In the genomic region with DNA sequence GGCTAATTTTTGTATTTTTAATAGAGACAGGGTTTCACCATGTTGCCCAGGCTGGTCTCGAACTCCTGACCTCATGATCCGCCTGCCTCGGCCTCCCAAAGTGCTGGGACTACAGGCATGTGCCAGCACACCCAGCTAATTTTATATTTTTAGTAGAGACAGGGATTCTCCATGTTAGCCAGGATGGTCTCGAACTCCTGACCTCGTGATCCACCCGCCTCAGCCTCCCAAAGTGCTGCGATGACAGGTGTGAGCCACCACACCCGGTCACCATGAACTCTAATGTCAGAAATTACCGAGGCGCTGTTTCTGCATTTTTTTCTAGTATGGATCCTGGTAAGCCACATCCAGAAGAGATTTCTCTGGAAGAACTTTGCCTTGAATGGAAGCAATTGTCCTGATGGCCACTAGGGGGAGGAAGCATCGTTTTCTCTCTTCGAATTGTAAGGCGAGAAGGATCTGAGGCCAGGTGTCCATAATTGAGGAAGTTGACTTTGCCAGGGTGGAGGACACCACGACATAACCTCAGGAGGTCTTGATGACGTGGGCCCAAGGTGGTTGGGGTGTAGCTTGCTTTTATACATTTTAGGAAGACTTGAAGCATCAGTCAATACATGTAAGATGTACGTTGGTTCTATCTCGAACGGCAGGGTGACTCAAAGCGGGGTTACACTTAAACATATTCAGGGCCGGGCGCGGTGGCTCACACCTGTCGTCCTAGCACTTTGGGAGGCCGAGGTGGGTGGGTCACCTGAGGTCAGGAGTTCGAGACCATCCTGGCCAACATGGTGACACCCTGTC, we compare ENCODE assay signal across 8 cellular contexts. TPM values are rescaled to one million over a fixed set of nuclear protein-coding genes. Genes with fewer than 3 reads are reported as not detected.
DNase-seq lines count a peak whose midpoint lies in the region; ATAC-seq and TF ChIP-seq lines count a peak whose summit lies in the region.
"Not testable (repeated sequence)": the region's sequence is repeated elsewhere in the genome, so short reads cannot be mapped to it uniquely, and the experiment has no call there.

No MANE protein-coding gene starts in this region.

- not testable (repeated sequence) for H3K79me2 ChIP-seq in neural cell (replicated peaks; ENCODE audit: insufficient read depth, low read length)

- H3K4me3 Mint-ChIP-seq in T-helper 2 cell treated with Interferon-gamma antibody and Interleukin-4, amounts not matched to agents 5 μg/mL and 100 μg/mL, for 36 hours, result not testable (repeated sequence)

- not testable (repeated sequence) for H4K20me1 ChIP-seq in neural cell (ENCODE audit: insufficient read depth)

- DNase-seq in ELF-1 (ENCODE audit: low read depth, low spot score) (peak; percentile 65), HT-29 (ENCODE audit: low spot score) (peak; percentile 59), NCI-H345 treated with DMSO at 0.1 percent for 48 hours (lab: John Stamatoyannopoulos, UW; ENCODE audit: unreplicated experiment) (peak; percentile 21), astrocyte of the cerebellum (ENCODE audit: low read depth) (peak; percentile 42), head of caudate nucleus (peak in 25 of 42 donors; percentile 11 to 76 (median 39))
- peak; percentile 16 for DNase-seq in T-helper 2 cell treated with Interferon-gamma antibody and Interleukin-4, amounts not matched to agents 5 μg/mL and 100 μg/mL, for 36 hours (ENCODE audit: low spot score)
- DNase-seq in upper lobe of right lung, result not testable (repeated sequence)

- not testable (repeated sequence) for TF ChIP-seq EP300 in neural cell (conservative IDR thresholded peaks at IDR 0.05; ENCODE audit: poor library complexity, severe bottlenecking)

- H3K9me3 Mint-ChIP-seq in T-helper 2 cell treated with Interferon-gamma antibody and Interleukin-4, amounts not matched to agents 5 μg/mL and 100 μg/mL, for 36 hours, result not testable (repeated sequence)

- peak; percentile 70 for ATAC-seq in upper lobe of right lung

- not testable (repeated sequence) for H3K27me3 Mint-ChIP-seq in T-helper 2 cell treated with Interferon-gamma antibody and Interleukin-4, amounts not matched to agents 5 μg/mL and 100 μg/mL, for 36 hours (ENCODE audit: low read depth)

- not testable (repeated sequence) for H3K4me3 ChIP-seq in astrocyte of the cerebellum (ENCODE audit: low read depth, low read length); neural cell (ENCODE audit: low read length); upper lobe of right lung

- peak; percentile 69 for TF ChIP-seq RAD21 in neural cell (conservative IDR thresholded peaks at IDR 0.05)

- H3K36me3 ChIP-seq in neural cell (ENCODE audit: insufficient read depth, low read length); upper lobe of right lung: not testable (repeated sequence)

- H3K27ac Mint-ChIP-seq in T-helper 2 cell treated with Interferon-gamma antibody and Interleukin-4, amounts not matched to agents 5 μg/mL and 100 μg/mL, for 36 hours, result not testable (repeated sequence)

- in situ Hi-C loops in astrocyte of the cerebellum (cut with HindIII; ENCODE audit: low sequenced_read_pairs), result loop anchor here (25.0 kb wide), 1 partner anchor 935 kb away; no protein-coding TSS in a partner anchor

- H3K4me1 ChIP-seq in upper lobe of right lung, result not testable (repeated sequence)

- not testable (repeated sequence) for H3K4me1 Mint-ChIP-seq in T-helper 2 cell treated with Interferon-gamma antibody and Interleukin-4, amounts not matched to agents 5 μg/mL and 100 μg/mL, for 36 hours (ENCODE audit: low read depth)

- not testable (repeated sequence) for H3K36me3 Mint-ChIP-seq in T-helper 2 cell treated with Interferon-gamma antibody and Interleukin-4, amounts not matched to agents 5 μg/mL and 100 μg/mL, for 36 hours (ENCODE audit: low read depth)

- intact Hi-C loops in head of caudate nucleus (cut with DNase I), result loop anchor here (5.0 kb wide), 1 partner anchor 940 kb away; no protein-coding TSS in a partner anchor
- intact Hi-C loops in upper lobe of right lung (cut with DNase I), result not testable (repeated sequence)

- H3K27me3 ChIP-seq in neural cell (ENCODE audit: insufficient read depth, low read depth, low read length); upper lobe of right lung: not testable (repeated sequence)

- TF ChIP-seq CTCF in astrocyte of the cerebellum (IDR thresholded peaks at IDR 0.05; ENCODE audit: low read depth, low read length, missing control alignments), result peak; percentile 84
- TF ChIP-seq CTCF in neural cell (IDR thresholded peaks at IDR 0.05; ENCODE audit: poor library complexity, severe bottlenecking), result peak; percentile 70
- peak; percentile 85 for TF ChIP-seq CTCF in upper lobe of right lung (IDR thresholded peaks at IDR 0.05)

- not testable (repeated sequence) for H3K9ac ChIP-seq in neural cell (ENCODE audit: low read length)

- H3K9me3 ChIP-seq in neural cell (ENCODE audit: low read length); upper lobe of right lung: not testable (repeated sequence)

- H3F3A ChIP-seq in neural cell (ENCODE audit: insufficient read depth, low read length, poor library complexity, severe bottlenecking), result not testable (repeated sequence)

- not testable (repeated sequence) for H3K27ac ChIP-seq in neural cell (ENCODE audit: low read length); upper lobe of right lung

- H3K9me2 ChIP-seq in neural cell (ENCODE audit: insufficient read depth, low read length), result not testable (repeated sequence)

- not testable (repeated sequence) for H3K4me2 ChIP-seq in neural cell (ENCODE audit: low read length)

- not testable (repeated sequence) for H2AFZ ChIP-seq in neural cell (ENCODE audit: low read depth, low read length)

TF ChIP-seq in neural cell, 6 proteins besides CTCF, POLR2A, EP300 and RAD21:
- TF ChIP-seq SMC3 (conservative IDR thresholded peaks at IDR 0.05; ENCODE audit: poor library complexity), result peak; percentile 71

RNA-seq across cellular contexts. Expression of a gene that starts 37.4 kb away (rescaled TPM):
- 0.10 TPM in 1 of 2 replicates, not detected in the other for total RNA-seq in HT-29 (2014; rRNA removed; shearing (Covaris generic))
- 1.8 TPM in 1 of 2 replicates, not detected in the other for polyA plus RNA-seq in neural cell
- polyA minus RNA-seq in neural cell, result not detected in 2 replicates
- total RNA-seq in upper lobe of right lung, result not detected
